Comparison of ENCODE assay signal across 26 cellular contexts in the genomic region with DNA sequence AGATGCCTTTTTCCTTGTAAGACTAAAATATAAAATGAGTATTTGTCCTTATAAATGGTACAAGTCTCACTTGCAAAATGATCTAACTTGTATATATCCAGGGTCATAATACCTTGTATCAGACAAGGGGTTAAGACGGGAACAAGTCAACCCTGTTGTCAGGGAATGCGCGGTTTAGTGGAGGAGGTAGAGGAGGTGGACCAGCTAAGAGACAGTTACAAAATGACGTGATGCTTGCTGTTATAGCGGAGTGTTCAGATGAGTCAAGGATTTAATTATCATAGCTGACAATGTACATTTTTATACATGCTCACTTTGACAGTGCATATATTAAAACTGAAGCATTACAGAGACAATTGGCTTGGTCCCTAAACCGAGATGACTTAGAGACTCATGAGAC.
"Had no signal": no experiment of that assay in that cellular context is flagged by ENCODE, and none has a peak within 500 bp of the region (broad histone marks: within the 10 kb centered on the region; RNA-seq: fewer than 3 reads in every experiment).

No MANE protein-coding gene starts in this region.

- DNase-seq: activated CD4-positive, alpha-beta memory T cell treated with anti-CD3 and anti-CD28 coated beads for 36 hours; activated CD4-positive, alpha-beta T cell treated with anti-CD3 and anti-CD28 coated beads for 36 hours; activated CD4-positive, alpha-beta T cell treated with anti-CD3 and anti-CD28 coated beads, Interleukin-2, amount 10 ng/mL, durations not matched to agents 24 days and 14 days; activated CD4-positive, CD25-positive, alpha-beta regulatory T cell; activated CD4-positive, CD25-positive, alpha-beta regulatory T cell treated with anti-CD3 and anti-CD28 coated beads, Interleukin-2, amount 50 U/mL, for 72 hours; activated CD8-positive, alpha-beta memory T cell treated with anti-CD3 and anti-CD28 coated beads, Interleukin-2, amount 50 U/mL, for 48 hours; activated CD8-positive, alpha-beta T cell treated with anti-CD3 and anti-CD28 coated beads, Interleukin-2, amount 10 ng/mL, durations not matched to agents 7 days and 5 days; activated gamma-delta T cell treated with Interleukin-2 at 50 U/mL for 16 hours; activated naive CD4-positive, alpha-beta T cell treated with anti-CD3 and anti-CD28 coated beads, Interleukin-2, amount 50 U/mL, for 16 hours; activated naive CD4-positive, alpha-beta T cell treated with Interleukin-2 at 50 U/mL for 16 hours; activated T-cell treated with anti-CD3 and anti-CD28 coated beads for 4 hours; activated T-cell treated with anti-CD3 and anti-CD28 coated beads, Interleukin-2, amount 50 U/mL, for 24 hours; activated T-cell treated with anti-CD3 and anti-CD28 coated beads, Interleukin-2, amount 50 U/mL, for 72 hours; aorta; body of pancreas; central memory CD4-positive, alpha-beta T cell; cerebellar nuclear complex; effector CD8-positive, alpha-beta T cell; erythroblast; esophagus squamous epithelium; foreskin melanocyte; T-helper 2 cell had no signal

- H3K4me1 ChIP-seq: body of pancreas, esophagus squamous epithelium, gastroesophageal sphincter had no signal

- H3K27ac ChIP-seq: body of pancreas, coronary artery, esophagus squamous epithelium, gastroesophageal sphincter had no signal

- H3K27me3 Mint-ChIP-seq: activated CD4-positive, alpha-beta memory T cell treated with anti-CD3 and anti-CD28 coated beads for 36 hours; activated CD4-positive, alpha-beta T cell treated with anti-CD3 and anti-CD28 coated beads for 36 hours; activated T-cell treated with anti-CD3 and anti-CD28 coated beads, Interleukin-2, amount 50 U/mL, for 24 hours had no signal

- H3K9me3 Mint-ChIP-seq: activated CD4-positive, alpha-beta memory T cell treated with anti-CD3 and anti-CD28 coated beads for 36 hours; activated CD4-positive, alpha-beta T cell treated with anti-CD3 and anti-CD28 coated beads, Interleukin-2, amount 10 ng/mL, durations not matched to agents 24 days and 14 days; activated T-cell treated with anti-CD3 and anti-CD28 coated beads, Interleukin-2, amount 50 U/mL, for 24 hours; activated T-cell treated with anti-CD3 and anti-CD28 coated beads, Interleukin-2, amount 50 U/mL, for 72 hours; dendritic cell treated with granulocyte-macrophage colony-stimulating factor and Interleukin-4, amounts not matched to agents 40 ng/mL and 50 ng/mL, for 4 days had no signal

- H3K9me3 ChIP-seq: body of pancreas, esophagus squamous epithelium, gastroesophageal sphincter had no signal

- ATAC-seq: activated CD4-positive, alpha-beta T cell treated with anti-CD3 and anti-CD28 coated beads for 36 hours; activated CD8-positive, alpha-beta T cell treated with anti-CD3 and anti-CD28 coated beads, Interleukin-2, amount 10 ng/mL, durations not matched to agents 7 days and 5 days; activated T-cell treated with anti-CD3 and anti-CD28 coated beads, Interleukin-2, amount 50 U/mL, for 72 hours; body of pancreas; gastroesophageal sphincter had no signal

- H3K27ac Mint-ChIP-seq: activated CD4-positive, alpha-beta memory T cell treated with anti-CD3 and anti-CD28 coated beads for 36 hours; activated CD4-positive, alpha-beta T cell treated with anti-CD3 and anti-CD28 coated beads for 36 hours; activated CD4-positive, alpha-beta T cell treated with anti-CD3 and anti-CD28 coated beads, Interleukin-2, amount 10 ng/mL, durations not matched to agents 24 days and 14 days; activated CD8-positive, alpha-beta T cell treated with anti-CD3 and anti-CD28 coated beads, Interleukin-2, amount 10 ng/mL, durations not matched to agents 7 days and 5 days; activated naive CD8-positive, alpha-beta T cell; activated T-cell treated with anti-CD3 and anti-CD28 coated beads, Interleukin-2, amount 50 U/mL, for 24 hours; activated T-cell treated with anti-CD3 and anti-CD28 coated beads, Interleukin-2, amount 50 U/mL, for 72 hours; dendritic cell treated with granulocyte-macrophage colony-stimulating factor and Interleukin-4, amounts not matched to agents 40 ng/mL and 50 ng/mL, for 4 days had no signal

- H3K27me3 ChIP-seq: body of pancreas, esophagus squamous epithelium, gastroesophageal sphincter had no signal

- H3K36me3 ChIP-seq: esophagus squamous epithelium, gastroesophageal sphincter had no signal

- H3K4me1 Mint-ChIP-seq: activated CD4-positive, alpha-beta T cell treated with anti-CD3 and anti-CD28 coated beads for 36 hours; activated CD4-positive, alpha-beta T cell treated with anti-CD3 and anti-CD28 coated beads, Interleukin-2, amount 10 ng/mL, durations not matched to agents 24 days and 14 days had no signal

- H3K4me3 Mint-ChIP-seq: activated CD4-positive, alpha-beta memory T cell treated with anti-CD3 and anti-CD28 coated beads for 36 hours; activated CD4-positive, alpha-beta T cell treated with anti-CD3 and anti-CD28 coated beads for 36 hours; activated CD4-positive, alpha-beta T cell treated with anti-CD3 and anti-CD28 coated beads, Interleukin-2, amount 10 ng/mL, durations not matched to agents 24 days and 14 days; activated CD8-positive, alpha-beta T cell treated with anti-CD3 and anti-CD28 coated beads, Interleukin-2, amount 10 ng/mL, durations not matched to agents 7 days and 5 days; activated naive CD8-positive, alpha-beta T cell; activated T-cell treated with anti-CD3 and anti-CD28 coated beads, Interleukin-2, amount 50 U/mL, for 24 hours; activated T-cell treated with anti-CD3 and anti-CD28 coated beads, Interleukin-2, amount 50 U/mL, for 72 hours; dendritic cell treated with granulocyte-macrophage colony-stimulating factor and Interleukin-4, amounts not matched to agents 40 ng/mL and 50 ng/mL, for 4 days had no signal

- H3K4me3 ChIP-seq: body of pancreas, coronary artery, esophagus squamous epithelium, gastroesophageal sphincter had no signal

- H3K36me3 Mint-ChIP-seq: activated CD4-positive, alpha-beta memory T cell treated with anti-CD3 and anti-CD28 coated beads for 36 hours; activated naive CD8-positive, alpha-beta T cell had no signal
